In the genomic region with DNA sequence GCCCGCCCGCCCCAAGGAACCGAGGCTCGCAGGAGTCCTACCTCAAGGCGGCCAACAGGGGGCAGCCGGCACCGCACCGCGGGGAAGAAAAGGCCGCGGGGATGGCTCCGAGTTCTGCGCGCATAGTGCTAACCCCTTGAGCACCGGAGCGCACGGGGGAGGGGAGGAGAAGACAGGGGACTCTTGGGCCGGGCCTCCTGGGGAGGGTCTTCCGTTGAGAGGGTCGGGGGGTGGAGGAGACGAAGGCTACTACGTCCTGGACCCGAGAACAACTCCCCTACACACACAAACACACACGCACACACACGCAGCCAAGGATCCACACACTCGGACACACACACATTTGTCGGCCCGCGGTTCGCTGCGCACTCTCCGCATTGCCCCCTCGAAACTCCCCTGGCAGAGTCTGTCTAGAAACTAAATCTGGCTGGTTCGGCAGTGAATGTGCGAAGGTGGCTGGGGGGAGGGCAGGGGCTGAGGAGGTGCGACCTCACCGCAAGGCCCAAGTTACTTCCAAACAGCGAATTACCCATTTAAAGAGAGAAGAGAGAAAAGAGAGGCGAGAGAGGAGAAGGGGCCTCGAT, we compare ENCODE assay signal across 9 cellular contexts. TPM values are rescaled to one million over a fixed set of nuclear protein-coding genes. Genes with fewer than 3 reads are reported as not detected.
DNase-seq lines count a peak whose midpoint lies in the region; ATAC-seq and TF ChIP-seq lines count a peak whose summit lies in the region.
"Had no signal": no experiment of that assay in that cellular context is flagged by ENCODE, and none has a peak within 500 bp of the region (broad histone marks: within the 10 kb centered on the region; RNA-seq: fewer than 3 reads in every experiment).

No MANE protein-coding gene starts in this region.

- no peak overlapping the region for H3K27ac Mint-ChIP-seq in activated T-helper 17 cell treated with anti-CD3 and anti-CD28 coated beads, Interleukin-2, amount 50 U/mL, for 72 hours
- H3K27ac Mint-ChIP-seq in glutamatergic neuron (ENCODE audit: unreplicated experiment): no peak overlapping the region

- H3K9me3 ChIP-seq in ovary: no peaks in the 10 kb centered on the region
- H3K9me3 ChIP-seq: neutrophil had no signal

- H3K4me1 Mint-ChIP-seq in activated T-helper 17 cell treated with anti-CD3 and anti-CD28 coated beads, Interleukin-2, amount 50 U/mL, for 72 hours: peaks cover 4% of the 10 kb centered on the region
- peaks cover 29% of the 10 kb centered on the region for H3K4me1 Mint-ChIP-seq in glutamatergic neuron (ENCODE audit: low read depth, unreplicated experiment)

- H3K36me3 ChIP-seq in ovary: no peaks in the 10 kb centered on the region
- H3K36me3 ChIP-seq: neutrophil had no signal

- ATAC-seq in HG02678 (IDR thresholded peaks at IDR 0.05; ENCODE audit: unreplicated experiment) (peak; percentile 69), HG03139 (IDR thresholded peaks at IDR 0.05; ENCODE audit: unreplicated experiment) (no peak)
- ATAC-seq in activated T-helper 17 cell treated with anti-CD3 and anti-CD28 coated beads, Interleukin-2, amount 50 U/mL, for 72 hours (replicated peaks): peak; percentile 37

- peak overlapping the region; percentile 67 for H3K4me3 ChIP-seq in ovary

- H3K4me1 ChIP-seq in ovary (ENCODE audit: insufficient read depth): peaks cover 8% of the 10 kb centered on the region

- TF ChIP-seq POLR2A in ovary (IDR thresholded peaks at IDR 0.05): no peak

- no peak for TF ChIP-seq EP300 in ovary (IDR thresholded peaks at IDR 0.05)

- intact Hi-C loops in ovary (cut with DNase I): loop anchor here in 3 of 4 donors (5.0 to 10.0 kb wide), 6 partner anchors 240 to 770 kb away; no protein-coding TSS in a partner anchor

- TF ChIP-seq CTCF in glutamatergic neuron (IDR thresholded peaks at IDR 0.05; ENCODE audit: partially characterized antibody, unreplicated experiment): peak; percentile 91
- TF ChIP-seq CTCF in ovary (IDR thresholded peaks at IDR 0.05): peak; percentile 33 to 86 (median 33)

- no peaks in the 10 kb centered on the region for H3K27me3 ChIP-seq in ovary

- H3K36me3 Mint-ChIP-seq in activated T-helper 17 cell treated with anti-CD3 and anti-CD28 coated beads, Interleukin-2, amount 50 U/mL, for 72 hours (ENCODE audit: low read depth): no peaks in the 10 kb centered on the region
- H3K36me3 Mint-ChIP-seq in glutamatergic neuron (ENCODE audit: unreplicated experiment): no peaks in the 10 kb centered on the region

- H3K9me3 Mint-ChIP-seq in activated T-helper 17 cell treated with anti-CD3 and anti-CD28 coated beads, Interleukin-2, amount 50 U/mL, for 72 hours: no peaks in the 10 kb centered on the region
- H3K9me3 Mint-ChIP-seq in glutamatergic neuron (ENCODE audit: unreplicated experiment): peaks cover 9% of the 10 kb centered on the region

- peaks cover 55% of the 10 kb centered on the region for H3K27me3 Mint-ChIP-seq in activated T-helper 17 cell treated with anti-CD3 and anti-CD28 coated beads, Interleukin-2, amount 50 U/mL, for 72 hours
- H3K27me3 Mint-ChIP-seq in glutamatergic neuron (ENCODE audit: unreplicated experiment): peaks cover 38% of the 10 kb centered on the region

- WGBS in ovary, 3 donors: 1 to 4% (median 3%) methylated on average over 40 of the region's 40 CpGs

- H3K4me3 Mint-ChIP-seq in activated T-helper 17 cell treated with anti-CD3 and anti-CD28 coated beads, Interleukin-2, amount 50 U/mL, for 72 hours: no peak overlapping the region
- peak overlapping the region; percentile 74 for H3K4me3 Mint-ChIP-seq in glutamatergic neuron (ENCODE audit: unreplicated experiment)

- DNase-seq in activated CD4-positive, alpha-beta T cell treated with anti-CD3 and anti-CD28 coated beads for 48 hours: peak; percentile 72
- no peak for DNase-seq in activated CD4-positive, alpha-beta T cell treated with anti-CD3 and anti-CD28 coated beads for 4 hours
- DNase-seq in NCI-H2171 (lab: John Stamatoyannopoulos, UW) (peak; percentile 34), glutamatergic neuron (peak; percentile 87), ovary (peak; percentile 80 to 91 (median 88))

- peak overlapping the region; percentile 66 to 85 for H3K27ac ChIP-seq in ovary
- H3K27ac ChIP-seq: neutrophil had no signal

RNA-seq across cellular contexts. Expression of gene WNT5A, which starts 1.8 kb away (rescaled TPM):
- total RNA-seq in activated T-helper 17 cell treated with anti-CD3 and anti-CD28 coated beads, Interleukin-2, amount 50 U/mL, for 72 hours: not detected
- total RNA-seq in glutamatergic neuron (ENCODE audit: unreplicated experiment) (0.76 TPM), ovary (10 to 100 TPM; 13.1 to 26.9 (median 18.6) TPM)
- 10 to 100 TPM; 10.1 to 12.9 TPM for polyA plus RNA-seq in ovary

Comparison
In these comparisons a context has a peak if more than half of its experiments do, and no peak if none do; other contexts are left out.
1. DNase-seq: peak in activated CD4-positive, alpha-beta T cell treated with anti-CD3 and anti-CD28 coated beads for 48 hours (single experiment), NCI-H2171 (single experiment), glutamatergic neuron (single experiment) and ovary (5 of 5); none in activated CD4-positive, alpha-beta T cell treated with anti-CD3 and anti-CD28 coated beads for 4 hours (0 of 2).